Comparison of ENCODE assay signal across 25 cellular contexts in the genomic region with DNA sequence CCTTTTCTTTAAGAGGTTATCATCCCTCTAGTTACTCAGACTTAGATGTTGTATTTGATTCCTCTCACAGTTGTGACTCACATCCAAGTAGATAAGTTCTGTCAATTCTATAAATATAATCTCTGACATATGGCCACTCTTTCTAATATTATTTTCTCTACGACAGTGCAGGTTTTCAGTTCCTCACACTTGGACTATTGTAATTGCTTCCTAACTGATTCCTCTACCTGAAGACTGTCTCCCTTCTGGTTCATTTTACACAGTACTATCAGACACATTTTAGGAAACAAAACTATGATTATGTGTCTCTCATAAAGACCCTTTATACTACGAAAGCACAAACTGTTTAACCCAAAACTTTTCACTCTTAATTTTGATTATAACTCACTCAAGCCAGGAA. TPM values are rescaled to one million over a fixed set of nuclear protein-coding genes. Genes with fewer than 3 reads are reported as not detected.
"Had no signal": no experiment of that assay in that cellular context is flagged by ENCODE, and none has a peak within 500 bp of the region (broad histone marks: within the 10 kb centered on the region; RNA-seq: fewer than 3 reads in every experiment).

No MANE protein-coding gene starts in this region.

- ATAC-seq: activated CD8-positive, alpha-beta T cell treated with anti-CD3 and anti-CD28 coated beads, Interleukin-2, amount 10 ng/mL, durations not matched to agents 7 days and 5 days; activated naive CD8-positive, alpha-beta T cell treated with anti-CD3 and anti-CD28 coated beads, Interleukin-2, amount 50 U/mL, for 24 hours; naive thymus-derived CD4-positive, alpha-beta T cell; stimulated activated naive CD8-positive, alpha-beta T cell treated with anti-CD3 and anti-CD28 coated beads, Interleukin-15, amount 100 ng/mL, for 72 hours had no signal

- H3K27me3 Mint-ChIP-seq: activated naive CD4-positive, alpha-beta T cell treated with anti-CD3 and anti-CD28 coated beads, Interleukin-2, amount 10 ng/mL, durations not matched to agents 7 days and 5 days; activated naive CD8-positive, alpha-beta T cell treated with anti-CD3 and anti-CD28 coated beads, Interleukin-2, amount 50 U/mL, for 24 hours; activated T-cell treated with anti-CD3 and anti-CD28 coated beads, Interleukin-2, amount 50 U/mL, for 24 hours; central memory CD8-positive, alpha-beta T cell; naive thymus-derived CD4-positive, alpha-beta T cell; stimulated activated naive CD8-positive, alpha-beta T cell treated with anti-CD3 and anti-CD28 coated beads, Interleukin-15, amount 100 ng/mL, for 72 hours had no signal

- H3K4me3 ChIP-seq: coronary artery, prostate gland, right atrium auricular region, suprapubic skin, vagina had no signal

- H3K4me3 Mint-ChIP-seq: activated CD8-positive, alpha-beta T cell treated with anti-CD3 and anti-CD28 coated beads, Interleukin-2, amount 10 ng/mL, durations not matched to agents 7 days and 5 days; activated naive CD4-positive, alpha-beta T cell treated with anti-CD3 and anti-CD28 coated beads, Interleukin-2, amount 10 ng/mL, durations not matched to agents 7 days and 5 days; activated naive CD8-positive, alpha-beta T cell treated with anti-CD3 and anti-CD28 coated beads, Interleukin-2, amount 50 U/mL, for 24 hours; activated T-cell treated with anti-CD3 and anti-CD28 coated beads, Interleukin-2, amount 50 U/mL, for 24 hours; central memory CD8-positive, alpha-beta T cell; naive thymus-derived CD4-positive, alpha-beta T cell; stimulated activated naive CD8-positive, alpha-beta T cell treated with anti-CD3 and anti-CD28 coated beads, Interleukin-15, amount 100 ng/mL, for 72 hours had no signal

- H3K9me3 ChIP-seq: prostate gland, right atrium auricular region, suprapubic skin, vagina had no signal

- DNase-seq: activated CD4-positive, alpha-beta T cell treated with anti-CD3 and anti-CD28 coated beads for 48 hours; activated CD4-positive, CD25-positive, alpha-beta regulatory T cell; activated CD8-positive, alpha-beta T cell treated with anti-CD3 and anti-CD28 coated beads, Interleukin-2, amount 10 ng/mL, durations not matched to agents 7 days and 5 days; activated effector memory CD4-positive, alpha-beta T cell treated with Interleukin-2 at 50 U/mL for 16 hours; activated naive CD4-positive, alpha-beta T cell treated with anti-CD3 and anti-CD28 coated beads, Interleukin-2, amount 10 ng/mL, durations not matched to agents 7 days and 5 days; activated naive CD8-positive, alpha-beta T cell treated with anti-CD3 and anti-CD28 coated beads, Interleukin-2, amount 50 U/mL, for 24 hours; activated T-cell treated with anti-CD3 and anti-CD28 coated beads, Interleukin-2, amount 50 U/mL, for 24 hours; anterior cingulate cortex; brain microvascular endothelial cell; erythroblast; mesenchymal stem cell; naive thymus-derived CD4-positive, alpha-beta T cell; stimulated activated naive CD8-positive, alpha-beta T cell treated with anti-CD3 and anti-CD28 coated beads, Interleukin-15, amount 100 ng/mL, for 72 hours; T1000; trophoblast cell had no signal

- H3K4me1 Mint-ChIP-seq: activated naive CD4-positive, alpha-beta T cell treated with anti-CD3 and anti-CD28 coated beads, Interleukin-2, amount 10 ng/mL, durations not matched to agents 7 days and 5 days; activated naive CD8-positive, alpha-beta T cell treated with anti-CD3 and anti-CD28 coated beads, Interleukin-2, amount 50 U/mL, for 24 hours; central memory CD8-positive, alpha-beta T cell; naive thymus-derived CD4-positive, alpha-beta T cell; stimulated activated naive CD8-positive, alpha-beta T cell treated with anti-CD3 and anti-CD28 coated beads, Interleukin-15, amount 100 ng/mL, for 72 hours had no signal

- H3K9me3 Mint-ChIP-seq: activated naive CD4-positive, alpha-beta T cell treated with anti-CD3 and anti-CD28 coated beads, Interleukin-2, amount 10 ng/mL, durations not matched to agents 7 days and 5 days; activated naive CD8-positive, alpha-beta T cell treated with anti-CD3 and anti-CD28 coated beads, Interleukin-2, amount 50 U/mL, for 24 hours; activated T-cell treated with anti-CD3 and anti-CD28 coated beads, Interleukin-2, amount 50 U/mL, for 24 hours; central memory CD8-positive, alpha-beta T cell; stimulated activated naive CD8-positive, alpha-beta T cell treated with anti-CD3 and anti-CD28 coated beads, Interleukin-15, amount 100 ng/mL, for 72 hours had no signal

- H3K27ac Mint-ChIP-seq: activated CD8-positive, alpha-beta T cell treated with anti-CD3 and anti-CD28 coated beads, Interleukin-2, amount 10 ng/mL, durations not matched to agents 7 days and 5 days; activated naive CD4-positive, alpha-beta T cell treated with anti-CD3 and anti-CD28 coated beads, Interleukin-2, amount 10 ng/mL, durations not matched to agents 7 days and 5 days; activated naive CD8-positive, alpha-beta T cell treated with anti-CD3 and anti-CD28 coated beads, Interleukin-2, amount 50 U/mL, for 24 hours; activated T-cell treated with anti-CD3 and anti-CD28 coated beads, Interleukin-2, amount 50 U/mL, for 24 hours; naive thymus-derived CD4-positive, alpha-beta T cell; stimulated activated naive CD8-positive, alpha-beta T cell treated with anti-CD3 and anti-CD28 coated beads, Interleukin-15, amount 100 ng/mL, for 72 hours had no signal

- H3K27me3 ChIP-seq: brain microvascular endothelial cell, right atrium auricular region, suprapubic skin, vagina had no signal

- H3K36me3 ChIP-seq: brain microvascular endothelial cell, prostate gland, right atrium auricular region, suprapubic skin, vagina had no signal

- H3K27ac ChIP-seq: brain microvascular endothelial cell, coronary artery, prostate gland, right atrium auricular region, suprapubic skin, vagina had no signal

- H3K4me1 ChIP-seq: prostate gland, right atrium auricular region, suprapubic skin, vagina had no signal

RNA-seq across cellular contexts. Expression of a gene that starts 31.3 kb away (rescaled TPM):
- total RNA-seq: activated CD8-positive, alpha-beta T cell treated with anti-CD3 and anti-CD28 coated beads, Interleukin-2, amount 10 ng/mL, durations not matched to agents 7 days and 5 days; liver; mucosa of gallbladder; naive thymus-derived CD4-positive, alpha-beta T cell; osteocyte; prostate gland; right atrium auricular region; skeletal muscle tissue; suprapubic skin; vagina had no signal
